In genomic region chr4:123020285-123020684, GRCh38 we compare ENCODE assay signal across 25 cellular contexts.
"Had no signal": no experiment of that assay in that cellular context is flagged by ENCODE, and none has a peak within 500 bp of the region (broad histone marks: within the 10 kb centered on the region; RNA-seq: fewer than 3 reads in every experiment).

No MANE protein-coding gene starts in this region.

- FAIRE-seq: endometrium had no signal

- H3K27me3 ChIP-seq: colonic mucosa, dorsolateral prefrontal cortex, esophagus muscularis mucosa, esophagus squamous epithelium, foreskin keratinocyte, gastrocnemius medialis, gastroesophageal sphincter, heart left ventricle, heart right ventricle had no signal

- H3K27ac ChIP-seq: colonic mucosa, coronary artery, dorsolateral prefrontal cortex, epithelial cell of prostate, esophagus muscularis mucosa, esophagus squamous epithelium, foreskin keratinocyte, gastrocnemius medialis, gastroesophageal sphincter, heart left ventricle, heart right ventricle had no signal

- H3K4me3 ChIP-seq: colonic mucosa, coronary artery, dorsolateral prefrontal cortex, esophagus muscularis mucosa, esophagus squamous epithelium, gastrocnemius medialis, gastroesophageal sphincter, heart left ventricle, heart right ventricle had no signal

- H3K9me3 ChIP-seq: colonic mucosa, esophagus muscularis mucosa, esophagus squamous epithelium, gastrocnemius medialis, gastroesophageal sphincter, heart left ventricle, heart right ventricle had no signal

- ATAC-seq: effector memory CD8-positive, alpha-beta T cell; esophagus mucosa; foreskin keratinocyte; gastrocnemius medialis; gastroesophageal sphincter; heart left ventricle; heart right ventricle had no signal

- DNase-seq: colonic mucosa; cortex of kidney; dermis blood vessel endothelial cell; dorsolateral prefrontal cortex; effector CD4-positive, alpha-beta T cell; effector CD8-positive, alpha-beta T cell; effector memory CD4-positive, alpha-beta T cell; effector memory CD8-positive, alpha-beta T cell; endodermal cell; erythroblast; esophagus squamous epithelium; foreskin fibroblast; foreskin keratinocyte; foreskin melanocyte; gastrocnemius medialis; glutamatergic neuron; head of caudate nucleus; heart left ventricle; heart right ventricle had no signal

- H3K36me3 ChIP-seq: colonic mucosa, esophagus muscularis mucosa, esophagus squamous epithelium, gastrocnemius medialis, gastroesophageal sphincter, heart left ventricle, heart right ventricle had no signal

- H3K4me1 ChIP-seq: colonic mucosa had no signal
